6 cellular contexts compared by ENCODE assay signal in genomic region chr10:44143556-44143955, GRCh38.
"Had no signal": no experiment of that assay in that cellular context is flagged by ENCODE, and none has a peak within 500 bp of the region (broad histone marks: within the 10 kb centered on the region; RNA-seq: fewer than 3 reads in every experiment).

No MANE protein-coding gene starts in this region.

- ATAC-seq: GM23338, K562 had no signal

- H3K4me3 ChIP-seq: GM23338, K562 had no signal

- DNase-seq: H9, HCEC 1CT, IMR-90, KG1 had no signal
